Comparison of ENCODE assay signal across 11 cellular contexts in the genomic region with DNA sequence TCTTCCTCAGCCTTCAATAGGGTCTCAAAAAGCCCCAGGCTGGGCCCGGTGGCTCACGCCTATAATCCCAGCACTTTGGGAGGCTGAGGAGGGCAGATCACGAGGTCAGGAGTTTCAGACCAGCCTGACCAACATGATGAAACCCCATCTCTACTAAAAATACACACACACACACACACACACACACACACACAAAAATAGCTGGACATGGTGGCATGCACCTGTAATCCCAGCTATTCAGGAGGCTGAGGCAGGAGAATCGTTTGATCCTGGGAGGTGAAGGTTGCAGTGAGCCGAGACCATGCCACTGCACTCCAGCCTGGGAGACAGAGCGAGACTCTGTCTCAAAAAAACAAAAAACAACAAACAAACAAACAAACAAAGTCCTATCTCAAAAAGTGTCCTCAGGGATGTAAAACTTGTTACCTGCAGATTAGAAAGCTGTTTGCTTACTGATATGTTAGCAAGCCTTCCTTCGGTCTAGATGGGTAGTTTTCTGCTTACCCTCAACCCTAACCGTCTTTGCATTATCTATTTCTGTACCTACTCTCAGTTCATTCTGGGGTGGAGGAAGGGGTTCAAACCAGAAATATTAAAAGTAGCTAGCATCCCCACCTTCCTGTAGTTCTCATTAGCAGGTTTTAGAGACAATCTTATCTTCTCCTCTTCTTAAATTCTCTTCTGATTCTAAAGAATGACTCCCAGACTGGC. TPM values are rescaled to one million over a fixed set of nuclear protein-coding genes. Genes with fewer than 3 reads are reported as not detected.
A peak's percentile ranks its signal among the peaks of the same experiment; 100 is the strongest.
DNase-seq lines count a peak whose midpoint lies in the region; ATAC-seq and TF ChIP-seq lines count a peak whose summit lies in the region.
"Not testable (repeated sequence)": the region's sequence is repeated elsewhere in the genome, so short reads cannot be mapped to it uniquely, and the experiment has no call there.
"Had no signal": no experiment of that assay in that cellular context is flagged by ENCODE, and none has a peak within 500 bp of the region (broad histone marks: within the 10 kb centered on the region; RNA-seq: fewer than 3 reads in every experiment).

No MANE protein-coding gene starts in this region.

- H3K79me2 ChIP-seq in DOHH2 (ENCODE audit: control insufficient read depth, low read length) = peaks cover 27% of the 10 kb centered on the region
- not testable (repeated sequence) for H3K79me2 ChIP-seq in OCI-LY3 (ENCODE audit: low read length)

- not testable (repeated sequence) for TF ChIP-seq CTCF in DOHH2 (IDR thresholded peaks at IDR 0.05; ENCODE audit: low read depth, low read length, poor library complexity, severe bottlenecking); OCI-LY3 (IDR thresholded peaks at IDR 0.05; ENCODE audit: low read depth, low read length)

- H4K20me1 ChIP-seq in DOHH2 (ENCODE audit: control insufficient read depth, insufficient read depth, low read depth, low read length); OCI-LY3 (ENCODE audit: insufficient read depth, low read length): not testable (repeated sequence)

- H3K27ac ChIP-seq in DOHH2 (ENCODE audit: low read depth, low read length) = peak overlapping the region; percentile 99
- peak overlapping the region; percentile 52 for H3K27ac ChIP-seq in OCI-LY3 (ENCODE audit: low read length)
- H3K27ac ChIP-seq in thymus (ENCODE audit: low read depth) = peak overlapping the region; percentile 62

- H3K4me2 ChIP-seq in DOHH2 (ENCODE audit: low read length) (peak overlapping the region; percentile 89), OCI-LY3 (ENCODE audit: low read length) (peak overlapping the region; percentile 42)

- WGBS in thymus = 96% methylated on average over 8 of the region's 8 CpGs

- H3K36me3 Mint-ChIP-seq in activated naive CD4-positive, alpha-beta T cell treated with anti-CD3 and anti-CD28 coated beads, Interleukin-2, amount 50 U/mL, for 24 hours; naive thymus-derived CD8-positive, alpha-beta T cell: not testable (repeated sequence)

- H2AFZ ChIP-seq in OCI-LY3 (ENCODE audit: low read depth, low read length) = 0 out of 2 replicates have a peak overlapping the region, but pooled peaks have one; percentile 27

- H3K4me3 ChIP-seq in DOHH2 (ENCODE audit: low read length) (peak overlapping the region; percentile 70), OCI-LY3 (ENCODE audit: low read length) (peak overlapping the region; percentile 30; the same call in 1 of the 2 replicates)
- H3K4me3 ChIP-seq in thymus (ENCODE audit: low read length) = not testable (repeated sequence)

- H3K4me1 Mint-ChIP-seq in activated naive CD4-positive, alpha-beta T cell treated with anti-CD3 and anti-CD28 coated beads, Interleukin-2, amount 50 U/mL, for 24 hours = peaks cover 65% of the 10 kb centered on the region
- peaks cover 36 to 85% (median 63%) of the 10 kb centered on the region in 4 donors for H3K4me1 Mint-ChIP-seq in naive thymus-derived CD8-positive, alpha-beta T cell

- not testable (repeated sequence) for H3K4me3 Mint-ChIP-seq in activated naive CD4-positive, alpha-beta T cell treated with anti-CD3 and anti-CD28 coated beads, Interleukin-2, amount 50 U/mL, for 24 hours
- peak overlapping the region in 1 of 10 donors; percentile 11 for H3K4me3 Mint-ChIP-seq in naive thymus-derived CD8-positive, alpha-beta T cell

- not testable (repeated sequence) for H3K9me2 ChIP-seq in DOHH2 (replicated peaks; ENCODE audit: control insufficient read depth, low read length)

- H3K27me3 ChIP-seq in DOHH2 (ENCODE audit: control insufficient read depth, low read length); OCI-LY3 (ENCODE audit: low read depth, low read length); thymus (ENCODE audit: control insufficient read depth, insufficient read depth): not testable (repeated sequence)

- not testable (repeated sequence) for H3K9me3 Mint-ChIP-seq in activated naive CD4-positive, alpha-beta T cell treated with anti-CD3 and anti-CD28 coated beads, Interleukin-2, amount 50 U/mL, for 24 hours; naive thymus-derived CD8-positive, alpha-beta T cell

- POLR2A ChIA-PET in naive thymus-derived CD8-positive, alpha-beta T cell (lab: Charles Lee) = interaction anchor here (0.7 to 3.0 kb wide), 10 partner anchors 9 to 829 kb away, joined by 3 to 22 read pairs (median 6); no protein-coding TSS in a partner anchor

- not testable (repeated sequence) for H3K9me3 ChIP-seq in DOHH2 (ENCODE audit: control insufficient read depth, insufficient read depth, low read length); OCI-LY3 (ENCODE audit: insufficient read depth, low read length); thymus (ENCODE audit: control insufficient read depth)

- H3K36me3 ChIP-seq in DOHH2 (ENCODE audit: control insufficient read depth, low read length) = peaks cover 20% of the 10 kb centered on the region
- not testable (repeated sequence) for H3K36me3 ChIP-seq in OCI-LY3 (replicated peaks; ENCODE audit: low read depth, low read length); thymus (ENCODE audit: control insufficient read depth, insufficient read depth)

- peaks cover 53% of the 10 kb centered on the region for H3F3A ChIP-seq in DOHH2 (ENCODE audit: control insufficient read depth, insufficient read depth)

- DNase-seq in naive thymus-derived CD8-positive, alpha-beta T cell = peak in 1 of 10 donors; percentile 3

- H3K9ac ChIP-seq in OCI-LY3 (ENCODE audit: low read length) = peak overlapping the region; percentile 23; the same call in 1 of the 2 replicates

- ATAC-seq in GM18517 (IDR thresholded peaks at IDR 0.05; ENCODE audit: unreplicated experiment) (peak; percentile 48), GM21390 (IDR thresholded peaks at IDR 0.05; ENCODE audit: unreplicated experiment) (peak; percentile 34), HG02943 (IDR thresholded peaks at IDR 0.05; ENCODE audit: low read depth, unreplicated experiment) (peak; percentile 21)
- not testable (repeated sequence) for ATAC-seq in naive thymus-derived CD8-positive, alpha-beta T cell

- peak overlapping the region; percentile 0 for H3K27ac Mint-ChIP-seq in activated naive CD4-positive, alpha-beta T cell treated with anti-CD3 and anti-CD28 coated beads, Interleukin-2, amount 50 U/mL, for 24 hours
- peak overlapping the region in 8 of 10 donors; percentile 21 to 71 (median 52) for H3K27ac Mint-ChIP-seq in naive thymus-derived CD8-positive, alpha-beta T cell

- H3K4me1 ChIP-seq in DOHH2 (ENCODE audit: control insufficient read depth, low read length) (peaks cover 100% of the 10 kb centered on the region), OCI-LY3 (ENCODE audit: low read length) (peaks cover 66% of the 10 kb centered on the region), thymus (ENCODE audit: control insufficient read depth, insufficient read depth, low read length) (peaks cover 80% of the 10 kb centered on the region)

- H3K27me3 Mint-ChIP-seq in activated naive CD4-positive, alpha-beta T cell treated with anti-CD3 and anti-CD28 coated beads, Interleukin-2, amount 50 U/mL, for 24 hours; naive thymus-derived CD8-positive, alpha-beta T cell: not testable (repeated sequence)

RNA-seq across cellular contexts. Expression of a gene that starts 5.4 kb away (rescaled TPM):
- 100 to 1,000 TPM; 186 to 191 TPM for total RNA-seq in naive thymus-derived CD8-positive, alpha-beta T cell
- 100 to 1,000 TPM in 2 of 3 donors, 10 to 100 TPM in 1; 91.8 to 179 (median 122) TPM for polyA plus RNA-seq in naive thymus-derived CD8-positive, alpha-beta T cell
- 171 TPM for polyA plus RNA-seq in thymus

RNA-seq across cellular contexts. Expression of a gene that starts 51.0 kb away (rescaled TPM):
- not detected for total RNA-seq in naive thymus-derived CD8-positive, alpha-beta T cell
- polyA plus RNA-seq in naive thymus-derived CD8-positive, alpha-beta T cell = not detected
- 7.5 TPM for polyA plus RNA-seq in thymus
- total RNA-seq: H7 had no signal
- polyA plus RNA-seq: mammary epithelial cell, SK-N-SH had no signal
